ENCODE assay signal across 27 cellular contexts in the genomic region with DNA sequence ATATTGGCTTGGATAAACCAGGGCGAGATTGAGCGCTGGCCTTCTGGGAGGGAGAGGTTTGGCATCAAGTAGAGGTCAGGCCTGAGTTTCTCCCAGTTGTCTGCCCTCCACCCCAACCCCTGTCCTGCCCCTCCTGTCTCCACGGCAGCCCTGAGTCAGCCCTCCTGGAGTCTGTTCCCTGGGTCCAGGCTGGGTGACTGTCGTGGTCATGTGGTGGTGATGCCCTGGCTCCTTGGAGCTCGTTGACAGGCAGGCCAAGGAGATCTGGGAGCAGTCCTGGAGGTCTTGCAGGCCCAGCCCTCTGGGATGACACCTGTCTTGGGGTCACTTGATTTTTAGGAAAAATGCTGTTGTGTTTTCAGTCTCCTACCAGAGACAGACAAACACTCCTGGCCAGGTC.
"Had no signal": no experiment of that assay in that cellular context is flagged by ENCODE, and none has a peak within 500 bp of the region (broad histone marks: within the 10 kb centered on the region; RNA-seq: fewer than 3 reads in every experiment).

No MANE protein-coding gene starts in this region.

- H3K9me3 ChIP-seq: ascending aorta, colonic mucosa, gastrocnemius medialis, right atrium auricular region, suprapubic skin, tibial artery, upper lobe of right lung had no signal

- DNase-seq: activated CD4-positive, alpha-beta memory T cell treated with anti-CD3 and anti-CD28 coated beads for 36 hours; activated CD4-positive, alpha-beta T cell treated with anti-CD3 and anti-CD28 coated beads, Interleukin-2, amount 10 ng/mL, durations not matched to agents 24 days and 14 days; activated CD4-positive, CD25-positive, alpha-beta regulatory T cell treated with anti-CD3 and anti-CD28 coated beads, Interleukin-2, amount 50 U/mL, for 72 hours; activated CD8-positive, alpha-beta memory T cell treated with anti-CD3 and anti-CD28 coated beads, Interleukin-2, amount 50 U/mL, for 4 hours; activated gamma-delta T cell; activated naive CD4-positive, alpha-beta T cell treated with anti-CD3 and anti-CD28 coated beads, Interleukin-2, amount 10 ng/mL, durations not matched to agents 7 days and 5 days; activated naive CD8-positive, alpha-beta T cell treated with anti-CD3 and anti-CD28 coated beads, Interleukin-2, amount 10 ng/mL, durations not matched to agents 7 days and 5 days; activated T-cell treated with anti-CD3 and anti-CD28 coated beads, Interleukin-2, amount 50 U/mL, for 1 hour; cerebellar nuclear complex; colonic mucosa; effector CD8-positive, alpha-beta T cell; erythroblast; gastrocnemius medialis; midbrain; natural killer cell; stimulated activated CD4-positive, alpha-beta T cell treated with anti-CD3 and anti-CD28 coated beads, Interleukin-15, amount 100 ng/mL, for 24 hours; stimulated activated CD4-positive, alpha-beta T cell treated with anti-CD3 and anti-CD28 coated beads, Interleukin-2, amount 100 ng/mL, for 24 hours; stimulated activated naive B cell treated with anti-CD40 and anti-IgM and Interleukin-4, amounts not matched to agents 10 μg/mL and 1 μg/mL and 100 μg/mL, for 72 hours; T-helper 9 cell; tibial artery; upper lobe of right lung had no signal

- ATAC-seq: gastrocnemius medialis; natural killer cell; stimulated activated naive B cell treated with anti-CD40 and anti-IgM and Interleukin-4, amounts not matched to agents 10 μg/mL and 1 μg/mL and 100 μg/mL, for 72 hours; upper lobe of right lung had no signal

- H3K4me1 ChIP-seq: ascending aorta, colonic mucosa, tibial artery, upper lobe of right lung had no signal

- H3K4me3 ChIP-seq: ascending aorta, cardiac muscle cell, colonic mucosa, gastrocnemius medialis, hepatocyte, neural progenitor cell, right atrium auricular region, suprapubic skin, tibial artery, upper lobe of right lung had no signal

- H3K36me3 ChIP-seq: ascending aorta, cardiac muscle cell, colonic mucosa, gastrocnemius medialis, neural progenitor cell, right atrium auricular region, suprapubic skin, tibial artery, upper lobe of right lung had no signal

- H3K27me3 ChIP-seq: ascending aorta, cardiac muscle cell, colonic mucosa, gastrocnemius medialis, hepatocyte, neural progenitor cell, right atrium auricular region, upper lobe of right lung had no signal

- H3K27ac ChIP-seq: ascending aorta, cardiac muscle cell, colonic mucosa, gastrocnemius medialis, hepatocyte, neural progenitor cell, right atrium auricular region, suprapubic skin, tibial artery, upper lobe of right lung had no signal
